ENCODE assay signal across 1 cellular context in genomic region chr1:54017979-54018378, GRCh38.
TF ChIP-seq lines count a peak whose summit lies in the region.

A gene with protein sequence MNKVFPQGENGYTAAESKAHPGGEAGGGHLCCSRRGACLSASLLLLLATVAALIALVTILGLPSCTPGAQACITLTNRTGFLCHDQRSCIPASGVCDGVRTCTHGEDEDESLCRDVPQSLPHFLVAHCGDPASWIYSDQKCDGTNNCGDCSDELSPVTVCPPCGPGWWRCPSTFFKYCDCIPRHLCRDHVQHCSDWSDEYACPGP (minus strand): TSS chr1:54018186. CDS start chr1:54018112, 74 bp downstream.

TF ChIP-seq in IMR-90, 13 proteins besides CTCF, POLR2A, EP300 and RAD21 (continued from another document):
- TF ChIP-seq SMC3 (IDR thresholded peaks at IDR 0.05; ENCODE audit: low read depth, low read length), result no peak
